Comparison of ENCODE assay signal across 18 cellular contexts in the genomic region with DNA sequence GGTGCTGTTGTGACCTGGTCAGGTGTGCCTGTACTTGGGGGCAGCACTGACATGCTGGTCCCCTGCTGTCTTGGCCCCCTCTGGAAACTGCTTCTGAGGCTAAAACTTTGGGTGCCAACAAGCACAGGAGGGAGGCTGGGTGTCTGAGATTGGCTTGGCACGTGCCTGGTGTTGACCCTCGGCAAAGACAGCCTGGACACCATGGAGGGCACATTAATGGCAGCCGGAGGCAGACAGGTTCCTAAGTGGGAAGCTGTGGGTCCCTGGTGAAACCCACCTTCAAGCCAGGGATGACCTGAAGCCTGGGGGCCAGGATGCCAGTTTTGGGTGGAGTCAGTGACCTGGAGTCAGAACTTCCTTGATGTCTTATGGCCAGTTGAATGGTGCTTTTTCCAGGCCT.
DNase-seq lines count a peak whose midpoint lies in the region; TF ChIP-seq lines count a peak whose summit lies in the region.
"Had no signal": no experiment of that assay in that cellular context is flagged by ENCODE, and none has a peak within 500 bp of the region (broad histone marks: within the 10 kb centered on the region; RNA-seq: fewer than 3 reads in every experiment).

No MANE protein-coding gene starts in this region.

- H3K36me3 ChIP-seq in KMS-11 (ENCODE audit: insufficient read depth) (no peaks in the 10 kb centered on the region), mesenchymal stem cell (ENCODE audit: control insufficient read depth in 1 of 2, insufficient read depth in 2 of 2, low read depth in 1 of 2, low read length in 2 of 2) (no peaks in the 10 kb centered on the region), neuronal stem cell (replicated peaks in 1 of 2; ENCODE audit: control insufficient read depth in 2 of 2, insufficient read depth in 2 of 2, low read length in 2 of 2) (no peaks in the 10 kb centered on the region)
- H3K36me3 ChIP-seq: BLaER1 treated with 17β-estradiol and CSF1 and Interleukin-3, amounts not matched to agents 10 nM and 100 nM had no signal

- H4K20me1 ChIP-seq in KMS-11 (ENCODE audit: insufficient read depth), result no peaks in the 10 kb centered on the region
- H4K20me1 ChIP-seq: BLaER1 treated with 17β-estradiol and CSF1 and Interleukin-3, amounts not matched to agents 10 nM and 100 nM had no signal

- H3K4ac ChIP-seq in mesenchymal stem cell (ENCODE audit: low read depth in 1 of 2, low read length in 2 of 2) (no peak overlapping the region), neuronal stem cell (ENCODE audit: low read length) (peak overlapping the region; percentile 3)

- H3K4me2 ChIP-seq in KMS-11, result no peak overlapping the region
- no peak overlapping the region for H3K4me2 ChIP-seq in mesenchymal stem cell (ENCODE audit: low read length, poor library complexity, severe bottlenecking)
- no peak overlapping the region for H3K4me2 ChIP-seq in neuronal stem cell (ENCODE audit: insufficient read depth, low read length, poor library complexity, severe bottlenecking)
- H3K4me2 ChIP-seq: A549; BLaER1 treated with 17β-estradiol and CSF1 and Interleukin-3, amounts not matched to agents 10 nM and 100 nM had no signal

- no peak overlapping the region for H3K23ac ChIP-seq in mesenchymal stem cell (ENCODE audit: low read length in 2 of 2)
- peak overlapping the region; percentile 43 for H3K23ac ChIP-seq in neuronal stem cell (ENCODE audit: low read depth, low read length, poor library complexity)

- intact Hi-C loops in posterior vena cava (cut with DNase I), result no loop called here

- H2BK15ac ChIP-seq in mesenchymal stem cell (ENCODE audit: low read depth, poor library complexity, severe bottlenecking) (peak overlapping the region; percentile 23), neuronal stem cell (ENCODE audit: low read length) (no peak overlapping the region)

- 79% methylated on average over 3 of the region's 3 CpGs for WGBS in mesenchymal stem cell
- WGBS in neuronal stem cell (ENCODE audit: extremely low coverage in 2 of 2, insufficient read length in 2 of 2, insufficient replicate concordance in 1 of 2), 2 donors, result no CpG with 5 or more reads among the region's 3 CpGs

- H3K27ac ChIP-seq in KMS-11, result no peak overlapping the region
- no peak overlapping the region for H3K27ac ChIP-seq in mesenchymal stem cell (ENCODE audit: low read length, poor library complexity, severe bottlenecking)
- no peak overlapping the region for H3K27ac ChIP-seq in neuronal stem cell (replicated peaks; ENCODE audit: low read length)
- H3K27ac ChIP-seq: 22Rv1; A549; BLaER1 treated with 17β-estradiol and CSF1 and Interleukin-3, amounts not matched to agents 10 nM and 100 nM; C4-2B had no signal

- H3K4me3 ChIP-seq in KMS-11 (IDR thresholded peaks at IDR 0.05; ENCODE audit: insufficient read depth, low read depth, low read length) (no peak overlapping the region), mesenchymal stem cell (ENCODE audit: insufficient read depth in 1 of 2, low read depth in 1 of 2, low read length in 2 of 2) (peak overlapping the region in 1 of 2 experiments; percentile 16), neuronal stem cell (ENCODE audit: low read length in 2 of 2) (peak overlapping the region in 1 of 2 donors; percentile 18)
- H3K4me3 ChIP-seq: A549; BLaER1 treated with 17β-estradiol and CSF1 and Interleukin-3, amounts not matched to agents 10 nM and 100 nM had no signal

- peaks cover 5% of the 10 kb centered on the region for H3K9me3 ChIP-seq in mesenchymal stem cell (ENCODE audit: control insufficient read depth, low read length)
- peaks cover 0 to 7% of the 10 kb centered on the region in 2 donors for H3K9me3 ChIP-seq in neuronal stem cell (replicated peaks in 1 of 2; ENCODE audit: control insufficient read depth in 2 of 2, insufficient read depth in 1 of 2, low read depth in 1 of 2, low read length in 2 of 2)
- H3K9me3 ChIP-seq: Caco-2 had no signal

- H3K9ac ChIP-seq in KMS-11 (no peak overlapping the region), mesenchymal stem cell (ENCODE audit: low read length) (no peak overlapping the region), neuronal stem cell (ENCODE audit: low read depth, low read length, poor library complexity) (no peak overlapping the region)
- H3K9ac ChIP-seq: BLaER1 treated with 17β-estradiol and CSF1 and Interleukin-3, amounts not matched to agents 10 nM and 100 nM had no signal

- H2BK5ac ChIP-seq in mesenchymal stem cell (ENCODE audit: low read depth, low read length, poor library complexity, severe bottlenecking) (no peak overlapping the region), neuronal stem cell (ENCODE audit: low read length) (no peak overlapping the region)

- H3K4me1 ChIP-seq in KMS-11 (ENCODE audit: low read depth, poor library complexity, severe bottlenecking), result no peaks in the 10 kb centered on the region
- H3K4me1 ChIP-seq in mesenchymal stem cell (ENCODE audit: control insufficient read depth, insufficient read depth, low read depth, low read length), result no peaks in the 10 kb centered on the region
- H3K4me1 ChIP-seq in neuronal stem cell (ENCODE audit: control insufficient read depth in 2 of 2, insufficient read depth in 1 of 2, low read depth in 1 of 2, low read length in 2 of 2), result no peaks in the 10 kb centered on the region
- H3K4me1 ChIP-seq: A549; BLaER1 treated with 17β-estradiol and CSF1 and Interleukin-3, amounts not matched to agents 10 nM and 100 nM; Caco-2 had no signal

- no peaks in the 10 kb centered on the region for H3K79me2 ChIP-seq in KMS-11 (ENCODE audit: insufficient read depth, low read depth)

- DNase-seq in mesenchymal stem cell, result no peak
- DNase-seq in neuronal stem cell (ENCODE audit: low spot score), result no peak
- DNase-seq in posterior vena cava (ENCODE audit: low spot score), result peak; percentile 68
- no peak for DNase-seq in NCI-H1694 (lab: John Stamatoyannopoulos, UW)
- no peak for DNase-seq in stimulated activated naive CD4-positive, alpha-beta T cell (lab: John Stamatoyannopoulos, UW)
- no peak for DNase-seq in stimulated activated CD4-positive, alpha-beta T cell treated with anti-CD3 and anti-CD28 coated beads, Interleukin-4, amount 100 ng/mL, for 1 hour
- DNase-seq: AML-193; Caco-2; Calu3; CD4-positive, alpha-beta T cell; CD8-positive, alpha-beta T cell; DMS79 treated with DMSO at 0.1 percent for 48 hours; GF-D8 had no signal

- no peaks in the 10 kb centered on the region for H3K27me3 ChIP-seq in KMS-11 (ENCODE audit: insufficient read depth, low read depth)
- H3K27me3 ChIP-seq in mesenchymal stem cell (ENCODE audit: control insufficient read depth in 1 of 2, insufficient read depth in 1 of 2, low read length in 2 of 2), result no peaks in the 10 kb centered on the region
- H3K27me3 ChIP-seq in neuronal stem cell (ENCODE audit: control insufficient read depth in 3 of 3, insufficient read depth in 3 of 3, low read depth in 1 of 3, low read length in 3 of 3), result no peaks in the 10 kb centered on the region
- H3K27me3 ChIP-seq: BLaER1 treated with 17β-estradiol and CSF1 and Interleukin-3, amounts not matched to agents 10 nM and 100 nM had no signal

- no peak for TF ChIP-seq CTCF in KMS-11 (conservative IDR thresholded peaks at IDR 0.05; ENCODE audit: low read depth, low read length)

- H3K14ac ChIP-seq in mesenchymal stem cell (ENCODE audit: low read length in 2 of 2) (no peak overlapping the region), neuronal stem cell (ENCODE audit: low read length) (peak overlapping the region; percentile 47)

- H3K79me1 ChIP-seq in mesenchymal stem cell (replicated peaks; ENCODE audit: low read length, poor library complexity, severe bottlenecking) (no peaks in the 10 kb centered on the region), neuronal stem cell (ENCODE audit: low read depth, low read length) (no peaks in the 10 kb centered on the region)

- H4K8ac ChIP-seq in mesenchymal stem cell (ENCODE audit: low read length), result no peak overlapping the region
- no peak overlapping the region for H4K8ac ChIP-seq in neuronal stem cell (ENCODE audit: low read depth, low read length)

- H2AFZ ChIP-seq in KMS-11 (ENCODE audit: low read depth) (peak overlapping the region; percentile 15; the same call in 1 of the 2 replicates), mesenchymal stem cell (ENCODE audit: low read depth, low read length) (no peak overlapping the region), neuronal stem cell (ENCODE audit: low read length) (no peak overlapping the region)

- H2AK5ac ChIP-seq in mesenchymal stem cell (ENCODE audit: low read length, severe bottlenecking) (no peak overlapping the region), neuronal stem cell (ENCODE audit: low read depth, low read length) (peak overlapping the region; percentile 26)

- H2BK12ac ChIP-seq in mesenchymal stem cell (ENCODE audit: low read length in 2 of 2), result no peak overlapping the region
- no peak overlapping the region for H2BK12ac ChIP-seq in neuronal stem cell (ENCODE audit: low read length)

- no peak overlapping the region for H4K91ac ChIP-seq in mesenchymal stem cell (ENCODE audit: low read length)
- peak overlapping the region; percentile 24 for H4K91ac ChIP-seq in neuronal stem cell (ENCODE audit: low read depth, low read length, poor library complexity)

- H2BK120ac ChIP-seq in mesenchymal stem cell (ENCODE audit: low read depth, low read length), result no peak overlapping the region
- H2BK120ac ChIP-seq in neuronal stem cell (ENCODE audit: low read depth, low read length), result no peak overlapping the region

- no peak overlapping the region for H3K18ac ChIP-seq in mesenchymal stem cell (ENCODE audit: low read depth in 1 of 2, low read length in 2 of 2)
- peak overlapping the region; percentile 11 for H3K18ac ChIP-seq in neuronal stem cell (ENCODE audit: low read length)
